In the genomic region with DNA sequence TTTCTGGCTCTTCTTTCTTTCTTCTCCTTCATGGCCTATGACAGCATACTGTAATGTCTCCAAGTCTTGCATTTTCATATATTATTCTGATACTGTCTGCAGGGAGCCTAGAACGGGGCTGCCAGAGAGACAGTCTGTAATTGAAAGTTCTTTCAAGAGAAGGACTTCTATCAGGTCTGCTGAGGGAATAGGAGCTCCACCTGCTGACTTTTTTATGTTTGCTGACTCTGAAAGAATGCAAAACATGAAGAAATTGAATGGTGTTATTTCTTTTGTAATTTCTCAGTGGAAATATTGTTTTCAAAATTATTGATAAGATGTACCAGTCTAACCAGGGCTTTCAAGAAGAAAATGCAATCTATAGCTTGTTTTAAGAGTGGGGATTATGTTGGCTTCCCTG, we compare ENCODE assay signal across 25 cellular contexts.
A peak's percentile ranks its signal among the peaks of the same experiment; 100 is the strongest.
DNase-seq lines count a peak whose midpoint lies in the region; FAIRE-seq and TF ChIP-seq lines count a peak whose summit lies in the region.
"Had no signal": no experiment of that assay in that cellular context is flagged by ENCODE, and none has a peak within 500 bp of the region (broad histone marks: within the 10 kb centered on the region; RNA-seq: fewer than 3 reads in every experiment).

No MANE protein-coding gene starts in this region.

- no peak for TF ChIP-seq POLR2A in NB4 (IDR thresholded peaks at IDR 0.05; ENCODE audit: extremely low read depth, insufficient read length)

- no peaks in the 10 kb centered on the region for H3K36me3 ChIP-seq in bronchial epithelial cell (ENCODE audit: control insufficient read depth, insufficient read depth, low read length)
- H3K36me3 ChIP-seq: heart left ventricle, SJSA1, thoracic aorta had no signal

- no peak overlapping the region for H3K4me3 Mint-ChIP-seq in activated T-cell treated with anti-CD3 and anti-CD28 coated beads, Interleukin-2, amount 50 U/mL, for 24 hours
- H3K4me3 Mint-ChIP-seq: activated naive CD8-positive, alpha-beta T cell; nephron progenitor cell; stimulated activated memory B cell treated with anti-CD40 and anti-IgM and Interleukin-4, amounts not matched to agents 10 μg/mL and 1 μg/mL and 100 μg/mL, for 72 hours had no signal

- no peaks in the 10 kb centered on the region for H3K36me3 Mint-ChIP-seq in activated T-cell treated with anti-CD3 and anti-CD28 coated beads, Interleukin-2, amount 50 U/mL, for 24 hours (ENCODE audit: low read depth)
- H3K36me3 Mint-ChIP-seq: activated naive CD8-positive, alpha-beta T cell; stimulated activated memory B cell treated with anti-CD40 and anti-IgM and Interleukin-4, amounts not matched to agents 10 μg/mL and 1 μg/mL and 100 μg/mL, for 72 hours had no signal

- FAIRE-seq in bronchial epithelial cell (lab: Jason Lieb, UNC) (no peak), HTR-8/SVneo (lab: Jason Lieb, UNC) (no peak)
- FAIRE-seq: GM12891 had no signal

- H3K9me3 Mint-ChIP-seq in activated T-cell treated with anti-CD3 and anti-CD28 coated beads, Interleukin-2, amount 50 U/mL, for 24 hours: no peaks in the 10 kb centered on the region
- H3K9me3 Mint-ChIP-seq: nephron progenitor cell; stimulated activated memory B cell treated with anti-CD40 and anti-IgM and Interleukin-4, amounts not matched to agents 10 μg/mL and 1 μg/mL and 100 μg/mL, for 72 hours had no signal

- H3K4me1 Mint-ChIP-seq in activated T-cell treated with anti-CD3 and anti-CD28 coated beads, Interleukin-2, amount 50 U/mL, for 24 hours (ENCODE audit: low read depth): peaks cover 23% of the 10 kb centered on the region
- H3K4me1 Mint-ChIP-seq: stimulated activated memory B cell treated with anti-CD40 and anti-IgM and Interleukin-4, amounts not matched to agents 10 μg/mL and 1 μg/mL and 100 μg/mL, for 72 hours had no signal

- no peak overlapping the region for H3K4me3 ChIP-seq in NB4 (ENCODE audit: low read depth, low read length)
- H3K4me3 ChIP-seq in bronchial epithelial cell (ENCODE audit: low read depth, low read length): no peak overlapping the region
- H3K4me3 ChIP-seq: coronary artery, heart left ventricle, SJSA1, thoracic aorta had no signal

- H3K27me3 ChIP-seq in bronchial epithelial cell (ENCODE audit: control insufficient read depth, insufficient read depth, low read length): no peaks in the 10 kb centered on the region
- H3K27me3 ChIP-seq: heart left ventricle, SJSA1 had no signal

- no peak for DNase-seq in activated T-cell treated with anti-CD3 and anti-CD28 coated beads, Interleukin-2, amount 50 U/mL, for 24 hours
- DNase-seq in activated T-cell treated with anti-CD3 and anti-CD28 coated beads for 4 hours (no peak), NB4 (ENCODE audit: low read depth) (peak; percentile 21), bronchial epithelial cell (ENCODE audit: low read depth) (peak; percentile 4), HTR-8/SVneo (ENCODE audit: insufficient read length, low spot score) (no peak), NCI-H2081 (lab: John Stamatoyannopoulos, UW) (no peak), HT-29 (ENCODE audit: low spot score) (no peak), NCI-H69 (lab: John Stamatoyannopoulos, UW) (no peak)
- DNase-seq: ACHN; C1 segment of cervical spinal cord; GDM1; heart left ventricle; KBM-7; left ventricle myocardium superior; NCI-H2171 treated with DMSO at 0.1 percent for 48 hours; NCI-H526; nephron progenitor cell; posterior cingulate gyrus; stimulated activated CD4-positive, alpha-beta T cell treated with anti-CD3 and anti-CD28 coated beads, Interleukin-1b, Interleukin-23, amount 100 ng/mL, for 48 hours had no signal

- H3K27ac Mint-ChIP-seq in activated T-cell treated with anti-CD3 and anti-CD28 coated beads, Interleukin-2, amount 50 U/mL, for 24 hours: peak overlapping the region; percentile 16
- H3K27ac Mint-ChIP-seq: activated naive CD8-positive, alpha-beta T cell; stimulated activated memory B cell treated with anti-CD40 and anti-IgM and Interleukin-4, amounts not matched to agents 10 μg/mL and 1 μg/mL and 100 μg/mL, for 72 hours had no signal

- H3K27me3 Mint-ChIP-seq in activated T-cell treated with anti-CD3 and anti-CD28 coated beads, Interleukin-2, amount 50 U/mL, for 24 hours: no peaks in the 10 kb centered on the region
- H3K27me3 Mint-ChIP-seq: activated naive CD8-positive, alpha-beta T cell; stimulated activated memory B cell treated with anti-CD40 and anti-IgM and Interleukin-4, amounts not matched to agents 10 μg/mL and 1 μg/mL and 100 μg/mL, for 72 hours had no signal

- no peak for TF ChIP-seq CTCF in NB4 (IDR thresholded peaks at IDR 0.05; ENCODE audit: low read depth, low read length)
- TF ChIP-seq CTCF in bronchial epithelial cell (IDR thresholded peaks at IDR 0.05; ENCODE audit: insufficient read depth, low read length, severe bottlenecking): no peak

Comparison
In these comparisons a context has a peak if more than half of its experiments do, and no peak if none do; other contexts are left out.
1. DNase-seq: peak in NB4 (single experiment) and bronchial epithelial cell (single experiment); none in activated T-cell treated with anti-CD3 and anti-CD28 coated beads, Interleukin-2, amount 50 U/mL, for 24 hours (single experiment), activated T-cell treated with anti-CD3 and anti-CD28 coated beads for 4 hours (single experiment), HTR-8/SVneo (single experiment), NCI-H2081 (0 of 2), HT-29 (single experiment) and NCI-H69 (single experiment).